ENCODE assay signal across 18 cellular contexts in genomic region chr2:45115181-45115580, GRCh38.
A peak's percentile ranks its signal among the peaks of the same experiment; 100 is the strongest.
DNase-seq lines count a peak whose midpoint lies in the region; ATAC-seq and TF ChIP-seq lines count a peak whose summit lies in the region.
"Had no signal": no experiment of that assay in that cellular context is flagged by ENCODE, and none has a peak within 500 bp of the region (broad histone marks: within the 10 kb centered on the region; RNA-seq: fewer than 3 reads in every experiment).

No MANE protein-coding gene starts in this region.

- no peak for ATAC-seq in WTC11
- ATAC-seq: HCT116 had no signal

- no peaks in the 10 kb centered on the region for H3K9me2 ChIP-seq in GM23248 (ENCODE audit: insufficient read depth)

- H3F3A ChIP-seq in GM23248 (ENCODE audit: insufficient read depth): peaks cover 12% of the 10 kb centered on the region

- H3K27ac ChIP-seq in GM23248: no peak overlapping the region
- H3K27ac ChIP-seq: BLaER1 had no signal

- CTCF ChIA-PET in WTC11 (lab: Charles Lee): interaction anchor here (1.6 kb wide), 1 partner anchor 24 kb away, joined by 3 read pairs; no protein-coding TSS in a partner anchor

- H3K9ac ChIP-seq in GM23248 (no peak overlapping the region), adipocyte (ENCODE audit: low read length) (no peak overlapping the region)
- H3K9ac ChIP-seq: BLaER1 had no signal

- no peaks in the 10 kb centered on the region for H3K36me3 Mint-ChIP-seq in WTC11
- H3K36me3 Mint-ChIP-seq: CD14-positive monocyte; CD4-positive, alpha-beta memory T cell had no signal

- no peaks in the 10 kb centered on the region; the same call in 1 of the 2 replicates for H3K27me3 Mint-ChIP-seq in WTC11 (ENCODE audit: low read depth)

- H3K9me3 ChIP-seq in GM23248 (ENCODE audit: low read depth): no peaks in the 10 kb centered on the region
- peaks cover 7% of the 10 kb centered on the region for H3K9me3 ChIP-seq in adipocyte (ENCODE audit: control insufficient read depth, low read length)
- H3K9me3 ChIP-seq: BLaER1 had no signal

- TF ChIP-seq CTCF in WTC11 (IDR thresholded peaks at IDR 0.05): no peak

- no peak overlapping the region for H2AFZ ChIP-seq in GM23248

- H3K27me3 ChIP-seq in GM23248 (replicated peaks; ENCODE audit: insufficient read depth) (peaks cover 7% of the 10 kb centered on the region; the same call in 1 of the 2 replicates), adipocyte (replicated peaks; ENCODE audit: control insufficient read depth, insufficient read depth, low read length) (peaks cover 4% of the 10 kb centered on the region)
- H3K27me3 ChIP-seq: BLaER1 had no signal

- H3K4me3 ChIP-seq in GM23248: no peak overlapping the region
- no peak overlapping the region for H3K4me3 ChIP-seq in adipocyte (ENCODE audit: low read length)
- H3K4me3 ChIP-seq: BLaER1 had no signal

- H4K20me1 ChIP-seq in GM23248 (ENCODE audit: insufficient read depth): no peaks in the 10 kb centered on the region
- H4K20me1 ChIP-seq: BLaER1 had no signal

- H3K27ac Mint-ChIP-seq in WTC11: no peak overlapping the region
- H3K27ac Mint-ChIP-seq: CD14-positive monocyte; CD4-positive, alpha-beta memory T cell; HFFc6 had no signal

- no peak overlapping the region for H3K4me2 ChIP-seq in GM23248 (ENCODE audit: unreplicated experiment)
- H3K4me2 ChIP-seq: BLaER1 had no signal

- H3K4me1 Mint-ChIP-seq in WTC11: no peaks in the 10 kb centered on the region
- H3K4me1 Mint-ChIP-seq: CD14-positive monocyte; CD4-positive, alpha-beta memory T cell had no signal

- in situ Hi-C loops in GM23248 (cut with MboI): no loop called here

- no peaks in the 10 kb centered on the region for H3K79me2 ChIP-seq in GM23248 (ENCODE audit: insufficient read depth)

- POLR2A ChIA-PET in WTC11 (lab: Charles Lee): no interaction called here

- H3K4me1 ChIP-seq in GM23248 (ENCODE audit: insufficient read depth) (peaks cover 15% of the 10 kb centered on the region), adipocyte (ENCODE audit: control insufficient read depth, insufficient read depth, low read length) (peaks cover 12% of the 10 kb centered on the region)
- H3K4me1 ChIP-seq: BLaER1 had no signal

- peak; percentile 8 for DNase-seq in GM23248
- DNase-seq in adipocyte (ENCODE audit: low read depth): peak; percentile 18
- DNase-seq in fibroblast of peridontal ligament (ENCODE audit: extremely low read depth): peak; percentile 59
- no peak for DNase-seq in WTC11 (ENCODE audit: low spot score)
- no peak for DNase-seq in COLO668 (lab: John Stamatoyannopoulos, UW; ENCODE audit: unreplicated experiment)
- DNase-seq in NCI-H526 treated with DMSO at 0.1 percent for 48 hours (lab: John Stamatoyannopoulos, UW): no peak
- DNase-seq: ACHN; Calu3; CD4-positive, alpha-beta memory T cell; DMS79 treated with DMSO at 0.1 percent for 48 hours; GF-D8; GOT3; H7; HFFc6; IMR-90 had no signal

- no peak overlapping the region for H3K4me3 Mint-ChIP-seq in WTC11
- H3K4me3 Mint-ChIP-seq: CD14-positive monocyte; CD4-positive, alpha-beta memory T cell; HFFc6 had no signal

- peaks cover 14% of the 10 kb centered on the region for H3K9me3 Mint-ChIP-seq in WTC11
- H3K9me3 Mint-ChIP-seq: CD4-positive, alpha-beta memory T cell; HFFc6 had no signal

- H3K36me3 ChIP-seq in GM23248 (ENCODE audit: low read depth) (no peaks in the 10 kb centered on the region), adipocyte (ENCODE audit: control insufficient read depth, insufficient read depth, low read length, severe bottlenecking) (no peaks in the 10 kb centered on the region)
- H3K36me3 ChIP-seq: BLaER1 had no signal

- 30 to 37% methylated on average over 1 of the region's 1 CpG for WGBS in GM23248 (ENCODE audit: low coverage in 1 of 2, low lambda C conversion rate in 2 of 2, missing lambda C conversion rate in 2 of 2), 2 experiments

TF ChIP-seq in WTC11, 78 proteins besides CTCF, POLR2A, EP300 and RAD21:
- TF ChIP-seq ZNF532 (CRISPR knock-in tag; IDR thresholded peaks at IDR 0.05; ENCODE audit: borderline replicate concordance) (no peak), USF2 (CRISPR knock-in tag; IDR thresholded peaks at IDR 0.05) (no peak), NR1H2 (CRISPR knock-in tag; IDR thresholded peaks at IDR 0.05) (no peak), ZMAT4 (CRISPR knock-in tag; IDR thresholded peaks at IDR 0.05) (no peak), ZNF671 (CRISPR knock-in tag; IDR thresholded peaks at IDR 0.05) (no peak), PRRX2 (CRISPR knock-in tag; IDR thresholded peaks at IDR 0.05) (no peak), OVOL2 (CRISPR knock-in tag; IDR thresholded peaks at IDR 0.05; ENCODE audit: borderline replicate concordance) (no peak), SP1 (CRISPR knock-in tag; conservative IDR thresholded peaks at IDR 0.05) (no peak), NFYB (CRISPR knock-in tag; conservative IDR thresholded peaks at IDR 0.05; ENCODE audit: low read depth) (no peak), TCF7 (CRISPR knock-in tag; IDR thresholded peaks at IDR 0.05; ENCODE audit: low read depth) (no peak), RORB (CRISPR knock-in tag; IDR thresholded peaks at IDR 0.05) (no peak), KAT7 (CRISPR knock-in tag; IDR thresholded peaks at IDR 0.05; ENCODE audit: borderline replicate concordance) (no peak), ATF1 (CRISPR knock-in tag; IDR thresholded peaks at IDR 0.05) (no peak), TEAD1 (CRISPR knock-in tag; IDR thresholded peaks at IDR 0.05) (no peak), NFATC4 (CRISPR knock-in tag; IDR thresholded peaks at IDR 0.05) (no peak), ZNF396 (CRISPR knock-in tag; IDR thresholded peaks at IDR 0.05; ENCODE audit: borderline replicate concordance) (no peak), GRHL2 (CRISPR knock-in tag; IDR thresholded peaks at IDR 0.05; ENCODE audit: insufficient replicate concordance, severe bottlenecking) (no peak)

Comparison
In these comparisons a context has a peak if more than half of its experiments do, and no peak if none do; other contexts are left out.
1. DNase-seq: peak in GM23248 (single experiment), adipocyte (single experiment) and fibroblast of peridontal ligament (single experiment); none in WTC11 (single experiment), COLO668 (single experiment) and NCI-H526 treated with DMSO at 0.1 percent for 48 hours (single experiment).